ENCODE assay signal across 19 cellular contexts in genomic region chr5:91132552-91132951, GRCh38.
A peak's percentile ranks its signal among the peaks of the same experiment; 100 is the strongest.
DNase-seq lines count a peak whose midpoint lies in the region; ATAC-seq, FAIRE-seq and TF ChIP-seq lines count a peak whose summit lies in the region.
"Had no signal": no experiment of that assay in that cellular context is flagged by ENCODE, and none has a peak within 500 bp of the region (broad histone marks: within the 10 kb centered on the region; RNA-seq: fewer than 3 reads in every experiment).

No MANE protein-coding gene starts in this region.

- intact Hi-C loops in K562 (cut with micrococcal nuclease) (no loop called here), mammary epithelial cell (cut with micrococcal nuclease) (no loop called here)

- ATAC-seq in GM19463 (IDR thresholded peaks at IDR 0.05; ENCODE audit: unreplicated experiment) (peak; percentile 68), HG02938 (IDR thresholded peaks at IDR 0.05; ENCODE audit: unreplicated experiment) (peak; percentile 63), K562 (no peak)
- ATAC-seq: activated CD4-positive, CD25-positive, alpha-beta regulatory T cell treated with anti-CD3 and anti-CD28 coated beads, Interleukin-2, amount 50 U/mL, for 24 hours; foreskin keratinocyte had no signal

- H3K4me3 ChIP-seq in K562 (no peak overlapping the region), mammary epithelial cell (replicated peaks in 1 of 3; ENCODE audit: insufficient read depth in 1 of 3, low read depth in 2 of 3, low read length in 3 of 3) (no peak overlapping the region)
- H3K4me3 ChIP-seq: lower lobe of right lung had no signal

- H3K4me1 ChIP-seq in K562 (replicated peaks in 1 of 2; ENCODE audit: control insufficient read depth in 2 of 2, insufficient read depth in 2 of 2, low read length in 2 of 2) (no peaks in the 10 kb centered on the region), mammary epithelial cell (ENCODE audit: insufficient read depth, low read length) (peaks cover 25% of the 10 kb centered on the region)

- H4K20me1 ChIP-seq in K562 (replicated peaks; ENCODE audit: control insufficient read depth, insufficient read depth, low read length) = no peaks in the 10 kb centered on the region
- H4K20me1 ChIP-seq in mammary epithelial cell (ENCODE audit: insufficient read depth, low read length) = no peaks in the 10 kb centered on the region

- H3K79me2 ChIP-seq in K562 (ENCODE audit: control insufficient read depth, insufficient read depth, low read length) = no peaks in the 10 kb centered on the region
- no peaks in the 10 kb centered on the region for H3K79me2 ChIP-seq in mammary epithelial cell (ENCODE audit: insufficient read depth, low read length)

- dilution Hi-C loops in mammary epithelial cell (cut with HindIII; ENCODE audit: low sequenced_read_pairs) = no loop called here

- peaks cover 3% of the 10 kb centered on the region; the same call in 2 of the 3 replicates for H3K36me3 ChIP-seq in K562 (ENCODE audit: control insufficient read depth, insufficient read depth, low read length)
- H3K36me3 ChIP-seq in mammary epithelial cell (ENCODE audit: insufficient read depth, low read length) = no peaks in the 10 kb centered on the region
- H3K36me3 ChIP-seq: lower lobe of right lung had no signal

- CTCF ChIA-PET in K562 (lab: Yijun Ruan, JAX; ENCODE audit: low intra/inter-chr PET ratio) (no interaction called here), mammary epithelial cell (lab: Charles Lee; ENCODE audit: low non-redundant PET) (no interaction called here)

- H3K9ac ChIP-seq in K562 (ENCODE audit: insufficient read depth in 1 of 2, low read depth in 2 of 2, low read length in 2 of 2) = no peak overlapping the region
- H3K9ac ChIP-seq in mammary epithelial cell (ENCODE audit: insufficient read depth, low read length) = no peak overlapping the region

- H3K27ac ChIP-seq in K562 (ENCODE audit: extremely low read depth, low read depth, low read length) (no peak overlapping the region), mammary epithelial cell (ENCODE audit: insufficient read depth, low read depth, low read length) (no peak overlapping the region)
- H3K27ac ChIP-seq: 22Rv1, C4-2B, foreskin keratinocyte, lower lobe of right lung had no signal

- no peak for TF ChIP-seq POLR2A in K562 (conservative IDR thresholded peaks at IDR 0.05)

- DNase-seq in CD1c-positive myeloid dendritic cell (ENCODE audit: extremely low spot score) (peak; percentile 44), K562 (ENCODE audit: extremely low read depth in 1 of 4, low spot score in 3 of 4) (no peak), NCI-H1694 (lab: John Stamatoyannopoulos, UW) (no peak), mammary epithelial cell (no peak), NCI-H1048 (lab: John Stamatoyannopoulos, UW) (no peak)
- DNase-seq in stimulated activated naive CD4-positive, alpha-beta T cell treated with Interleukin-2 at 50 U/mL for 16 hours (lab: John Stamatoyannopoulos, UW) = no peak
- DNase-seq: activated CD8-positive, alpha-beta memory T cell treated with anti-CD3 and anti-CD28 coated beads, Interleukin-2, amount 50 U/mL, for 4 hours; foreskin keratinocyte; lower lobe of right lung; NCI-H2029; NCI-H774; nephron progenitor cell; stimulated activated CD4-positive, alpha-beta T cell treated with anti-CD3 and anti-CD28 coated beads, Interleukin-1b, Interleukin-23, amount 100 ng/mL, for 48 hours; T-helper 1 cell had no signal

- H3K4me2 ChIP-seq in K562 (ENCODE audit: insufficient read depth, low read length) (no peak overlapping the region), mammary epithelial cell (ENCODE audit: insufficient read depth, low read depth, low read length) (no peak overlapping the region)

- TF ChIP-seq CTCF in K562 (IDR thresholded peaks at IDR 0.05 in 2 of 3, conservative IDR thresholded peaks at IDR 0.05 in 1 of 3; ENCODE audit: insufficient read depth in 2 of 3, low read depth in 1 of 3, low read length in 3 of 3) (no peak), mammary epithelial cell (conservative IDR thresholded peaks at IDR 0.05 in 1 of 2, IDR thresholded peaks at IDR 0.05 in 1 of 2; ENCODE audit: extremely low read depth in 1 of 2, insufficient read depth in 1 of 2, low read depth in 1 of 2, low read length in 2 of 2) (no peak)

- no peaks in the 10 kb centered on the region for H3K9me3 ChIP-seq in K562 (replicated peaks; ENCODE audit: control insufficient read depth, insufficient read depth, low read depth, low read length)
- H3K9me3 ChIP-seq in mammary epithelial cell (replicated peaks; ENCODE audit: insufficient read depth, low read length) = no peaks in the 10 kb centered on the region
- H3K9me3 ChIP-seq: lower lobe of right lung had no signal

- H3K27me3 ChIP-seq in K562 (ENCODE audit: control insufficient read depth in 2 of 2, insufficient read depth in 2 of 2, low read length in 2 of 2) (no peaks in the 10 kb centered on the region), mammary epithelial cell (ENCODE audit: insufficient read depth, low read length) (no peaks in the 10 kb centered on the region)
- H3K27me3 ChIP-seq: foreskin keratinocyte had no signal

- H3K9me1 ChIP-seq in K562 (ENCODE audit: control insufficient read depth, insufficient read depth, low read length) = no peaks in the 10 kb centered on the region

- no peak for TF ChIP-seq EP300 in K562 (IDR thresholded peaks at IDR 0.05; ENCODE audit: low read length)

- BruUV-seq in K562 (replicated peaks; lab: Mats Ljungman, UMichigan) (no TSS peak), mammary epithelial cell (replicated peaks; lab: Mats Ljungman, UMichigan) (no TSS peak)

- H2AFZ ChIP-seq in K562 (ENCODE audit: low read depth, low read length) = no peak overlapping the region
- no peak overlapping the region for H2AFZ ChIP-seq in mammary epithelial cell (ENCODE audit: low read depth, low read length)

- no peak for TF ChIP-seq RAD21 in K562 (CRISPR knock-in tag; conservative IDR thresholded peaks at IDR 0.05 in 1 of 2, IDR thresholded peaks at IDR 0.05 in 1 of 2)

- POLR2A ChIA-PET in K562 (lab: Yijun Ruan, JAX) = no interaction called here

- 97% methylated on average over 2 of the region's 2 CpGs for WGBS in K562 (ENCODE audit: insufficient coverage, low coverage, missing lambda C conversion rate)
- 92% methylated on average over 2 of the region's 2 CpGs for WGBS in mammary epithelial cell (ENCODE audit: low coverage, missing lambda C conversion rate)

- FAIRE-seq in K562 (lab: Jason Lieb, UNC) = no peak

- in situ Hi-C loops in K562 (cut with MboI) (no loop called here), mammary epithelial cell (cut with MboI; ENCODE audit: low sequenced_read_pairs in 2 of 2) (no loop called here)

TF ChIP-seq in K562, 482 proteins besides CTCF, POLR2A, EP300 and RAD21:
- TF ChIP-seq SRSF3 (IDR thresholded peaks at IDR 0.05; ENCODE audit: insufficient read depth, low read length) (no peak), GABPB1 (CRISPR knock-in tag; IDR thresholded peaks at IDR 0.05) (no peak), RBM25 (IDR thresholded peaks at IDR 0.05; ENCODE audit: low read depth, low read length, severe bottlenecking) (peak; percentile 13), GTF2F1 (IDR thresholded peaks at IDR 0.05; ENCODE audit: low read depth, low read length) (no peak), ZNF77 (CRISPR knock-in tag; IDR thresholded peaks at IDR 0.05) (no peak), SMARCA4 (IDR thresholded peaks at IDR 0.05) (no peak)
- TF ChIP-seq, protein P1, sequence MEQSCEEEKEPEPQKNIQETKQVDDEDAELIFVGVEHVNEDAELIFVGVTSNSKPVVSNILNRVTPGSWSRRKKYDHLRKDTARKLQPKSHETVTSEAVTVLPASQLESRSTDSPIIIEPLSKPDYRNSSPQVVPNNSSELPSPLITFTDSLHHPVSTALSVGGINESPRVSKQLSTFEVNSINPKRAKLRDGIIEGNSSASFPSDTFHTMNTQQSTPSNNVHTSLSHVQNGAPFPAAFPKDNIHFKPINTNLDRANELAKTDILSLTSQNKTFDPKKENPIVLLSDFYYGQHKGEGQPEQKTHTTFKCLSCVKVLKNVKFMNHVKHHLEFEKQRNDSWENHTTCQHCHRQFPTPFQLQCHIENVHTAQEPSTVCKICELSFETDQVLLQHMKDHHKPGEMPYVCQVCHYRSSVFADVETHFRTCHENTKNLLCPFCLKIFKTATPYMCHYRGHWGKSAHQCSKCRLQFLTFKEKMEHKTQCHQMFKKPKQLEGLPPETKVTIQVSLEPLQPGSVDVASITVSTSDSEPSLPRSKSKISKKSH (CRISPR knock-in tag; IDR thresholded peaks at IDR 0.05) = no peak
